23 cellular contexts compared by ENCODE assay signal in the genomic region with DNA sequence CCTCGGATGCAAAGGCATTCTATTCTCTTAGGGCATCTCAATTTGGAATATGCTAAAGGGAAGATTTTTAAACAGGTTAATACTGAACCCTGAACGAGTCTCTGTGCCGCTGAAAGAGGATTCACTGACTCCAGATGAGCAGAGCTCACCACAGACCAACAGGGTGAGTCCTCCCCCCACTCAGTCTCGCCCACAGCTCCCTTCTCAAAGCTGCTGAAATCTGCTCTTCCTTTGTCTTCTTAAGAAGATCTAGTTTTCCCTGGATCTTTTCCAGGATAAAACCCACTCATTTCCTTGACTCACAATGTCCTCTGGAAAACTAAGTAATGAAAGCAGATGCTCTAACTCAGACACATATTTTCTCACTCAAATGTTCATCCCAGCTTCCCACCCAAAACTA.
DNase-seq lines count a peak whose midpoint lies in the region; ATAC-seq, FAIRE-seq and TF ChIP-seq lines count a peak whose summit lies in the region.
"Had no signal": no experiment of that assay in that cellular context is flagged by ENCODE, and none has a peak within 500 bp of the region (broad histone marks: within the 10 kb centered on the region; RNA-seq: fewer than 3 reads in every experiment).

No MANE protein-coding gene starts in this region.

- H3K4me1 Mint-ChIP-seq in mesothelial cell of epicardium = no peaks in the 10 kb centered on the region
- H3K4me1 Mint-ChIP-seq: activated CD4-positive, alpha-beta T cell treated with anti-CD3 and anti-CD28 coated beads, Interleukin-2, amount 10 ng/mL, durations not matched to agents 7 days and 5 days; CD8-positive, alpha-beta memory T cell; naive thymus-derived CD8-positive, alpha-beta T cell had no signal

- no peaks in the 10 kb centered on the region for H3K4me1 ChIP-seq in HEK293 (ENCODE audit: control insufficient read depth, insufficient read depth, low read length)
- H3K4me1 ChIP-seq: upper lobe of right lung had no signal

- no peak for TF ChIP-seq CTCF in HEK293 (tag by site-specific recombination; IDR thresholded peaks at IDR 0.05)
- no peak for TF ChIP-seq CTCF in astrocyte of the spinal cord (IDR thresholded peaks at IDR 0.05; ENCODE audit: low read depth, low read length)
- TF ChIP-seq CTCF in mesothelial cell of epicardium (IDR thresholded peaks at IDR 0.05; ENCODE audit: unreplicated experiment) = no peak
- TF ChIP-seq CTCF in D721Med (IDR thresholded peaks at IDR 0.05; ENCODE audit: insufficient read depth, missing control alignments) = no peak

- POLR2A ChIA-PET in HEK293 (lab: Yijun Ruan, JAX) = no interaction called here

- in situ Hi-C loops in astrocyte of the spinal cord (cut with HindIII; ENCODE audit: low sequenced_read_pairs) = no loop called here

- no peak overlapping the region for H3K27ac ChIP-seq in HEK293 (ENCODE audit: extremely low read depth, low read depth, low read length)
- H3K27ac ChIP-seq: upper lobe of right lung had no signal

- H3K9me3 Mint-ChIP-seq in mesothelial cell of epicardium = peaks cover 14% of the 10 kb centered on the region
- H3K9me3 Mint-ChIP-seq: activated CD4-positive, alpha-beta T cell treated with anti-CD3 and anti-CD28 coated beads, Interleukin-2, amount 10 ng/mL, durations not matched to agents 7 days and 5 days had no signal

- no peaks in the 10 kb centered on the region for H3K36me3 ChIP-seq in HEK293 (ENCODE audit: control insufficient read depth in 2 of 2, insufficient read depth in 1 of 2, low read length in 2 of 2)
- H3K36me3 ChIP-seq: upper lobe of right lung had no signal

- H3K27me3 Mint-ChIP-seq in mesothelial cell of epicardium (ENCODE audit: low read depth) = no peaks in the 10 kb centered on the region
- H3K27me3 Mint-ChIP-seq: stimulated activated naive CD8-positive, alpha-beta T cell treated with anti-CD3 and anti-CD28 coated beads, Interleukin-15, Interleukin-2, amounts not matched to agents 100 ng/mL and 50 ng/mL, for 24 hours had no signal

- H3K27ac Mint-ChIP-seq in mesothelial cell of epicardium = peak overlapping the region; percentile 6
- H3K27ac Mint-ChIP-seq: activated CD4-positive, alpha-beta T cell treated with anti-CD3 and anti-CD28 coated beads, Interleukin-2, amount 10 ng/mL, durations not matched to agents 7 days and 5 days; CD8-positive, alpha-beta memory T cell; naive thymus-derived CD8-positive, alpha-beta T cell; stimulated activated naive CD8-positive, alpha-beta T cell treated with anti-CD3 and anti-CD28 coated beads, Interleukin-15, Interleukin-2, amounts not matched to agents 100 ng/mL and 50 ng/mL, for 24 hours had no signal

- no peak for ATAC-seq in HG02885 (IDR thresholded peaks at IDR 0.05; ENCODE audit: poor library complexity, unreplicated experiment)
- ATAC-seq: naive thymus-derived CD8-positive, alpha-beta T cell; upper lobe of right lung had no signal

- H3K9me3 ChIP-seq in HEK293 (ENCODE audit: control insufficient read depth, insufficient read depth, low read depth, low read length) = no peaks in the 10 kb centered on the region
- H3K9me3 ChIP-seq: upper lobe of right lung had no signal

- CTCF ChIA-PET in HEK293 (lab: Yijun Ruan, JAX) = no interaction called here

- no peak for FAIRE-seq in D721Med (lab: Jason Lieb, UNC)
- FAIRE-seq: endothelial cell of umbilical vein, GM12891, H1, TTC549 had no signal

- H3K4me3 Mint-ChIP-seq in mesothelial cell of epicardium = no peak overlapping the region
- H3K4me3 Mint-ChIP-seq: activated CD4-positive, alpha-beta T cell treated with anti-CD3 and anti-CD28 coated beads, Interleukin-2, amount 10 ng/mL, durations not matched to agents 7 days and 5 days; CD8-positive, alpha-beta memory T cell; naive thymus-derived CD8-positive, alpha-beta T cell; stimulated activated naive CD8-positive, alpha-beta T cell treated with anti-CD3 and anti-CD28 coated beads, Interleukin-15, Interleukin-2, amounts not matched to agents 100 ng/mL and 50 ng/mL, for 24 hours had no signal

- H3K4me3 ChIP-seq in HEK293 (ENCODE audit: low read depth, low read length) (no peak overlapping the region), astrocyte of the spinal cord (ENCODE audit: low read depth, low read length) (no peak overlapping the region)
- H3K4me3 ChIP-seq: upper lobe of right lung had no signal

- peak; percentile 12 for DNase-seq in AG08395 (ENCODE audit: low spot score)
- peak; percentile 27 for DNase-seq in astrocyte of the spinal cord (ENCODE audit: low read depth, low spot score)
- no peak for DNase-seq in mesothelial cell of epicardium (ENCODE audit: low spot score in 2 of 2, unreplicated experiment in 2 of 2)
- no peak for DNase-seq in D721Med (ENCODE audit: insufficient read length, low spot score)
- DNase-seq in stimulated activated CD4-positive, alpha-beta T cell treated with anti-CD3 and anti-CD28 coated beads, Interleukin-2, amount 100 ng/mL, for 24 hours = no peak
- no peak for DNase-seq in activated CD4-positive, CD25-positive, alpha-beta regulatory T cell (lab: John Stamatoyannopoulos, UW)
- DNase-seq: activated CD4-positive, alpha-beta T cell treated with anti-CD3 and anti-CD28 coated beads, Interleukin-2, amount 10 ng/mL, durations not matched to agents 7 days and 5 days; activated CD8-positive, alpha-beta memory T cell treated with anti-CD3 and anti-CD28 coated beads, Interleukin-2, amount 50 U/mL, for 48 hours; activated gamma-delta T cell treated with Interleukin-2 at 50 U/mL for 16 hours; CD8-positive, alpha-beta memory T cell; GDM1; naive thymus-derived CD8-positive, alpha-beta T cell; NCI-H1092 treated with DMSO at 0.1 percent for 48 hours; NCI-H774; stimulated activated CD4-positive, alpha-beta T cell treated with anti-CD3 and anti-CD28 coated beads, Interleukin-15, amount 100 ng/mL, for 24 hours; upper lobe of right lung had no signal

- H3K36me3 Mint-ChIP-seq in mesothelial cell of epicardium = peaks cover 2% of the 10 kb centered on the region
- H3K36me3 Mint-ChIP-seq: CD8-positive, alpha-beta memory T cell; naive thymus-derived CD8-positive, alpha-beta T cell had no signal

TF ChIP-seq in HEK293, 187 proteins besides CTCF, POLR2A, EP300 and RAD21:
- TF ChIP-seq ZNF777 (tag by site-specific recombination; IDR thresholded peaks at IDR 0.05; ENCODE audit: borderline replicate concordance) = no peak
- peak; percentile 39; the same call in 1 of the 2 replicates for TF ChIP-seq ZFHX2 (tag by site-specific recombination; conservative IDR thresholded peaks at IDR 0.05)
- TF ChIP-seq, protein P1, sequence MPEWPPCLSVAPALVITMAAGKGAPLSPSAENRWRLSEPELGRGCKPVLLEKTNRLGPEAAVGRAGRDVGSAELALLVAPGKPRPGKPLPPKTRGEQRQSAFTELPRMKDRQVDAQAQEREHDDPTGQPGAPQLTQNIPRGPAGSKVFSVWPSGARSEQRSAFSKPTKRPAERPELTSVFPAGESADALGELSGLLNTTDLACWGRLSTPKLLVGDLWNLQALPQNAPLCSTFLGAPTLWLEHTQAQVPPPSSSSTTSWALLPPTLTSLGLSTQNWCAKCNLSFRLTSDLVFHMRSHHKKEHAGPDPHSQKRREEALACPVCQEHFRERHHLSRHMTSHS (tag by site-specific recombination; IDR thresholded peaks at IDR 0.05) = no peak
- TF ChIP-seq ZNF112 (tag by site-specific recombination; IDR thresholded peaks at IDR 0.05) = no peak
- TF ChIP-seq EGR2 (tag by site-specific recombination; IDR thresholded peaks at IDR 0.05; ENCODE audit: low read depth) = peak; percentile 68

Comparison
In these comparisons a context has a peak if more than half of its experiments do, and no peak if none do; other contexts are left out.
1. DNase-seq: peak in AG08395 (single experiment) and astrocyte of the spinal cord (single experiment); none in mesothelial cell of epicardium (0 of 2), D721Med (single experiment), stimulated activated CD4-positive, alpha-beta T cell treated with anti-CD3 and anti-CD28 coated beads, Interleukin-2, amount 100 ng/mL, for 24 hours (0 of 2) and activated CD4-positive, CD25-positive, alpha-beta regulatory T cell (0 of 4).